Comparison of ENCODE assay signal across 8 cellular contexts in the genomic region with DNA sequence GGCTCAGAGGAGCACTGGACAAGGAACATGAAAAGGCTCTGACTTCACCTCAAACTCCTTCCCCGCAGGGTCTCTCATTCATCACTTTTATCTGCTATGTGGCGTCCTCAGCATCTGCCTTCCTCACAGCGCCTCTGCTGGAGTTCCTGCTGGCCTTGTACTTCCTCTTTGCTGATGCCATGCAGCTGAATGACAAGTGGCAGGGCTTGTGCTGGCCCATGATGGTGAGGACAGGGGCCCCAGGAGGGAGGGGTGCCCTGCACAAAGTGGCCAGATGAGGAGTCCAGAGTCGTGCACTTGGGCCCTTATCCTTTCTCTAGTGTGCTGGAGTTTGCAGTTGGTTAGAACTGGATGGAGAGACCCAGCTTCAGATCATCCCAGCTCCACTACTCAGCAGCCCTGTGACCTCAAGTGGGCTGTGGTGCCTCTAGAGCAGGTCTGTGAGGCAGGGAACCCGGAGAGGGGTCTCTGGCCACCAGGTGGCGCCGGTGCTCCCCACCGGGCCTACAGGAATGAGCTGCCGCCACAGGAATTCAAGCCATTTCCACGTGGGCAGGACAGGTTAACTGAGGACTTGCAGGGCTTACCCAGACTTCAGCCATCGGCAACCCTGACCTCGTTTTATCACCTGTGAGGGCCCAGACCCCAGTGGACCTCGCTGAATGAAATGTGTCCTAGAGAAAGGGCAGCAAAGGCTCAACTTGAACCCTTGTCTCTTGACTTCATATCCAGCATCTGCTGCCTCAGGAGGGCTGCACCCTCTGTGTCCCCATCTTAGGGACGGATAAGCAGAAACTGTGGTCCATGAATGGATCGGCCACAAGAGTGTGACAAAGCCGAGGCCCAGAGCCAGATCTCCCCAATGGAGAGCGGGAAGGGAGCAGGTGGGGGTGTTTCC. TPM values are rescaled to one million over a fixed set of nuclear protein-coding genes. Genes with fewer than 3 reads are reported as not detected.
DNase-seq lines count a peak whose midpoint lies in the region; ATAC-seq and TF ChIP-seq lines count a peak whose summit lies in the region.

No MANE protein-coding gene starts in this region.

- peak overlapping the region; percentile 44 for H3K27ac ChIP-seq in WERI-Rb-1
- H3K27ac ChIP-seq in breast epithelium: peak overlapping the region; percentile 77 to 78

- H3K9me3 ChIP-seq in HAP-1: no peaks in the 10 kb centered on the region
- H3K9me3 ChIP-seq in WERI-Rb-1 (ENCODE audit: severe bottlenecking): no peaks in the 10 kb centered on the region
- H3K9me3 ChIP-seq in breast epithelium: no peaks in the 10 kb centered on the region

- TF ChIP-seq CTCF in WERI-Rb-1 (IDR thresholded peaks at IDR 0.05; ENCODE audit: low read depth, low read length) (peak; percentile 92), breast epithelium (IDR thresholded peaks at IDR 0.05) (peak; percentile 69 to 94 (median 86))

- H3K27ac Mint-ChIP-seq in immature natural killer cell: peak overlapping the region in 5 of 6 donors; percentile 45 to 79 (median 55)

- DNase-seq in DMS 273 (lab: John Stamatoyannopoulos, UW; ENCODE audit: unreplicated experiment) (peak; percentile 94), HAP-1 (ENCODE audit: low spot score in 2 of 2) (peak; percentile 83 to 94), NCI-H2107 treated with DMSO at 0.1 percent for 48 hours (lab: John Stamatoyannopoulos, UW; ENCODE audit: unreplicated experiment) (peak; percentile 45), WERI-Rb-1 (peak; percentile 91), breast epithelium (ENCODE audit: low spot score in 2 of 2) (peak; percentile 89 to 92), immature natural killer cell (peak; percentile 65 to 74 (median 70))
- DNase-seq in stimulated activated CD4-positive, alpha-beta T cell treated with anti-CD3 and anti-CD28 coated beads, Interleukin-15, amount 100 ng/mL, for 1 hour (ENCODE audit: low read depth in 1 of 2, low spot score in 1 of 2): peak; percentile 68 to 81

- TF ChIP-seq POLR2A in breast epithelium (IDR thresholded peaks at IDR 0.05): no peak

- ATAC-seq in GM18870 (IDR thresholded peaks at IDR 0.05; ENCODE audit: unreplicated experiment): no peak

- H3K4me3 ChIP-seq in HAP-1 (no peak overlapping the region), WERI-Rb-1 (ENCODE audit: low read depth, low read length) (no peak overlapping the region), breast epithelium (no peak overlapping the region)

- peaks cover 37 to 39% of the 10 kb centered on the region in 2 donors for H3K4me1 Mint-ChIP-seq in immature natural killer cell

- in situ Hi-C loops in HAP-1 (cut with MboI; ENCODE audit: low sequenced_read_pairs): no loop called here

- peaks cover 0 to 5% (median 0%) of the 10 kb centered on the region in 3 donors for H3K36me3 Mint-ChIP-seq in immature natural killer cell

- H3K27me3 ChIP-seq in HAP-1 (ENCODE audit: low read depth) (no peaks in the 10 kb centered on the region), WERI-Rb-1 (ENCODE audit: insufficient read depth, low read depth, severe bottlenecking) (no peaks in the 10 kb centered on the region), breast epithelium (no peaks in the 10 kb centered on the region)

- intact Hi-C loops in breast epithelium (cut with DNase I; ENCODE audit: low total_unique reads): loop anchor here (5.0 kb wide), 1 partner anchor 436 kb away; no protein-coding TSS in a partner anchor

- peaks cover 5 to 14% (median 6%) of the 10 kb centered on the region in 3 donors for H3K27me3 Mint-ChIP-seq in immature natural killer cell (ENCODE audit: low read depth in 3 of 3)

- H3K9me3 Mint-ChIP-seq in immature natural killer cell: no peaks in the 10 kb centered on the region

- H3K4me1 ChIP-seq in HAP-1: peaks cover 16% of the 10 kb centered on the region
- H3K4me1 ChIP-seq in breast epithelium: peaks cover 3 to 14% of the 10 kb centered on the region in 2 donors

- H3K4me3 Mint-ChIP-seq in immature natural killer cell: peak overlapping the region in 2 of 5 donors; percentile 27 to 61

- H3K36me3 ChIP-seq in HAP-1 (replicated peaks): peaks cover 61% of the 10 kb centered on the region
- peaks cover 52% of the 10 kb centered on the region for H3K36me3 ChIP-seq in WERI-Rb-1
- H3K36me3 ChIP-seq in breast epithelium: peaks cover 6% of the 10 kb centered on the region

RNA-seq across cellular contexts. Expression of a gene that starts 4.0 kb away (rescaled TPM):
- 10 to 100 TPM; 19.5 to 54.9 (median 25.2) TPM for total RNA-seq in breast epithelium
- 100 to 1,000 TPM in 2 of 3 donors, 10 to 100 TPM in 1; 83.5 to 145 (median 127) TPM for polyA plus RNA-seq in immature natural killer cell

RNA-seq across cellular contexts. Expression of a gene that starts 29.2 kb away (rescaled TPM):
- total RNA-seq in breast epithelium: not detected
- polyA plus RNA-seq in immature natural killer cell: under 1 TPM in 1 of 3 donors, not detected in 2; 0.85 TPM

RNA-seq across cellular contexts. Expression of a gene that starts 42.3 kb away (rescaled TPM):
- 1 to 10 TPM; 1.6 to 2.9 (median 1.9) TPM for total RNA-seq in breast epithelium
- polyA plus RNA-seq in immature natural killer cell: 1 to 10 TPM; 1.1 to 3.1 (median 2.2) TPM

RNA-seq across cellular contexts. Expression of a gene that starts 56.1 kb away (rescaled TPM):
- total RNA-seq in breast epithelium: 10 to 100 TPM; 36.6 to 62.6 (median 44.9) TPM
- 100 to 1,000 TPM; 226 to 318 (median 229) TPM for polyA plus RNA-seq in immature natural killer cell

RNA-seq across cellular contexts. Expression of a gene that starts 58.6 kb away (rescaled TPM):
- 10 to 100 TPM; 33.1 to 98.4 (median 40.4) TPM for total RNA-seq in breast epithelium
- 10 to 100 TPM in 1 of 3 donors, 1 to 10 TPM in 2; 8.2 to 19.9 (median 9.8) TPM for polyA plus RNA-seq in immature natural killer cell
